In genomic region chr7:141231018-141231792, GRCh38 we compare ENCODE assay signal across 10 cellular contexts.
DNase-seq lines count a peak whose midpoint lies in the region; ATAC-seq and TF ChIP-seq lines count a peak whose summit lies in the region.
"Had no signal": no experiment of that assay in that cellular context is flagged by ENCODE, and none has a peak within 500 bp of the region (broad histone marks: within the 10 kb centered on the region; RNA-seq: fewer than 3 reads in every experiment).

No MANE protein-coding gene starts in this region.

- intact Hi-C loops in lower lobe of right lung (cut with DNase I): no loop called here

- no peak overlapping the region for H3K27ac ChIP-seq in WERI-Rb-1
- H3K27ac ChIP-seq in lower lobe of right lung: no peak overlapping the region
- H3K27ac ChIP-seq: neutrophil had no signal

- no peaks in the 10 kb centered on the region for H3K36me3 ChIP-seq in WERI-Rb-1
- H3K36me3 ChIP-seq in lower lobe of right lung: no peaks in the 10 kb centered on the region
- H3K36me3 ChIP-seq: neutrophil had no signal

- DNase-seq in AG20443 (ENCODE audit: low spot score) (peak; percentile 22), HFFc6 (peak; percentile 17), WERI-Rb-1 (peak; percentile 44), iPS-NIHi11 (ENCODE audit: low spot score) (peak; percentile 35), 8988T (no peak), lower lobe of right lung (no peak)
- no peak for DNase-seq in effector CD8-positive, alpha-beta T cell (lab: John Stamatoyannopoulos, UW)
- no peak for DNase-seq in activated naive CD8-positive, alpha-beta T cell treated with anti-CD3 and anti-CD28 coated beads, Interleukin-2, amount 50 U/mL, for 24 hours

- H3K27me3 ChIP-seq in WERI-Rb-1 (ENCODE audit: insufficient read depth, low read depth, severe bottlenecking) (no peaks in the 10 kb centered on the region), lower lobe of right lung (ENCODE audit: low read depth) (no peaks in the 10 kb centered on the region)
- H3K27me3 ChIP-seq: neutrophil had no signal

- no peak overlapping the region for H3K4me3 ChIP-seq in WERI-Rb-1 (ENCODE audit: low read depth, low read length)
- no peak overlapping the region for H3K4me3 ChIP-seq in lower lobe of right lung

- H3K9me3 ChIP-seq in WERI-Rb-1 (ENCODE audit: severe bottlenecking): no peaks in the 10 kb centered on the region
- no peaks in the 10 kb centered on the region for H3K9me3 ChIP-seq in lower lobe of right lung
- H3K9me3 ChIP-seq: neutrophil had no signal

- no peaks in the 10 kb centered on the region; the same call in 1 of the 2 replicates for H3K9me3 Mint-ChIP-seq in HFFc6
- no peaks in the 10 kb centered on the region for H3K9me3 Mint-ChIP-seq in activated naive CD8-positive, alpha-beta T cell treated with anti-CD3 and anti-CD28 coated beads, Interleukin-2, amount 50 U/mL, for 24 hours
- H3K9me3 Mint-ChIP-seq: activated naive CD4-positive, alpha-beta T cell treated with anti-CD3 and anti-CD28 coated beads, Interleukin-2, amount 50 U/mL, for 72 hours had no signal

- ATAC-seq in activated naive CD8-positive, alpha-beta T cell treated with anti-CD3 and anti-CD28 coated beads, Interleukin-2, amount 50 U/mL, for 24 hours: no peak
- no peak for ATAC-seq in lower lobe of right lung
- ATAC-seq: activated naive CD4-positive, alpha-beta T cell treated with anti-CD3 and anti-CD28 coated beads, Interleukin-2, amount 50 U/mL, for 72 hours had no signal

- H3K4me3 Mint-ChIP-seq in HFFc6: no peak overlapping the region
- H3K4me3 Mint-ChIP-seq in activated naive CD8-positive, alpha-beta T cell treated with anti-CD3 and anti-CD28 coated beads, Interleukin-2, amount 50 U/mL, for 24 hours: no peak overlapping the region

- H3K4me1 Mint-ChIP-seq in HFFc6 (ENCODE audit: low read depth): peaks cover 8% of the 10 kb centered on the region; the same call in 1 of the 2 replicates
- H3K4me1 Mint-ChIP-seq in activated naive CD8-positive, alpha-beta T cell treated with anti-CD3 and anti-CD28 coated beads, Interleukin-2, amount 50 U/mL, for 24 hours: no peaks in the 10 kb centered on the region

- H3K27ac Mint-ChIP-seq in HFFc6: no peak overlapping the region
- no peak overlapping the region for H3K27ac Mint-ChIP-seq in activated naive CD8-positive, alpha-beta T cell treated with anti-CD3 and anti-CD28 coated beads, Interleukin-2, amount 50 U/mL, for 24 hours
- H3K27ac Mint-ChIP-seq: activated naive CD4-positive, alpha-beta T cell treated with anti-CD3 and anti-CD28 coated beads, Interleukin-2, amount 50 U/mL, for 72 hours had no signal

- TF ChIP-seq CTCF in HFFc6 (IDR thresholded peaks at IDR 0.05): peak; percentile 68
- peak; percentile 79 for TF ChIP-seq CTCF in WERI-Rb-1 (IDR thresholded peaks at IDR 0.05; ENCODE audit: low read depth, low read length)
- no peak for TF ChIP-seq CTCF in lower lobe of right lung (IDR thresholded peaks at IDR 0.05)

- no peaks in the 10 kb centered on the region for H3K4me1 ChIP-seq in lower lobe of right lung

- no peaks in the 10 kb centered on the region for H3K36me3 Mint-ChIP-seq in HFFc6 (ENCODE audit: low read depth)
- H3K36me3 Mint-ChIP-seq in activated naive CD8-positive, alpha-beta T cell treated with anti-CD3 and anti-CD28 coated beads, Interleukin-2, amount 50 U/mL, for 24 hours (ENCODE audit: low read depth): no peaks in the 10 kb centered on the region
- H3K36me3 Mint-ChIP-seq: activated naive CD4-positive, alpha-beta T cell treated with anti-CD3 and anti-CD28 coated beads, Interleukin-2, amount 50 U/mL, for 72 hours had no signal

- no peaks in the 10 kb centered on the region for H3K27me3 Mint-ChIP-seq in HFFc6 (ENCODE audit: insufficient read depth)
- peaks cover 6% of the 10 kb centered on the region for H3K27me3 Mint-ChIP-seq in activated naive CD8-positive, alpha-beta T cell treated with anti-CD3 and anti-CD28 coated beads, Interleukin-2, amount 50 U/mL, for 24 hours

Comparison
In these comparisons a context has a peak if more than half of its experiments do, and no peak if none do; other contexts are left out.
1. DNase-seq: peak in AG20443 (single experiment), HFFc6 (single experiment), WERI-Rb-1 (single experiment) and iPS-NIHi11 (single experiment); none in 8988T (single experiment), effector CD8-positive, alpha-beta T cell (single experiment), activated naive CD8-positive, alpha-beta T cell treated with anti-CD3 and anti-CD28 coated beads, Interleukin-2, amount 50 U/mL, for 24 hours (single experiment) and lower lobe of right lung (single experiment).